In the genomic region with DNA sequence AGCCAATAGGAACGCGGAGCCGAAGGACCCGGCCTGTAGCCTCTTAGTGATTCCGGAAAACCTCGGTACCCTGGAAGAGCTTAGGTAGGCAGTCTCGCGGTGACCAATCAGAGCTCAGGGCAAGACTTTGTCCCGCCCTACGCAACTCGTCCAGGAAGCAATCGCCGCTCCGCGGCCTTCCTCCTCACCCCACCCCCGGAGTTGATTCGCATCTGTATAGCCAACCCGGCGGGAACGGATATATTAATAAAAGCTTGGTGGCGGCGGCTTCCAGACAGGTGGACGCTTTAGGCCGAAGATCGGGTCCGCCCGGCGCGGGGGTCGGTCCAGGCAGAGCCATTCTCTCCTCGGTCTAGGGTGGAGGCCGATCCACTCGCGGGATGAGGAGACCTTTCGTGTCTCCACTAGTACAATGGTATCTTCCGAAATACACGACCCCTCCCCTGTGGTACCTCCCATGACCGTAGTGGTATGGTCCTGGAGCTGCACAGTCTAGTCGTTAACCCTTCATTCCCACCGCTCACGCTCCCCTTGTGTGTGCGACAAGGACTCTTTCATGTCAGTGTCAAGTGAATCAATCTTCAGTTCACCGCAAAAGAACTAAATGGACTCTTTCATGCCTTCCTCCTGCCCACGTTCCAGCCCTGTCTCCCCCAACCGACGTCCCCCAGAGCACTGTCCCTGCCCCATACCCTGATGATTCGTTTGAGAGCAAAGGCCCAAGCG, we compare ENCODE assay signal across 1 cellular context.
TF ChIP-seq lines count a peak whose summit lies in the region.

No MANE protein-coding gene starts in this region.

TF ChIP-seq in SK-N-SH, 30 proteins besides CTCF, POLR2A, EP300 and RAD21 (continued from another document):
- TF ChIP-seq, protein P1, sequence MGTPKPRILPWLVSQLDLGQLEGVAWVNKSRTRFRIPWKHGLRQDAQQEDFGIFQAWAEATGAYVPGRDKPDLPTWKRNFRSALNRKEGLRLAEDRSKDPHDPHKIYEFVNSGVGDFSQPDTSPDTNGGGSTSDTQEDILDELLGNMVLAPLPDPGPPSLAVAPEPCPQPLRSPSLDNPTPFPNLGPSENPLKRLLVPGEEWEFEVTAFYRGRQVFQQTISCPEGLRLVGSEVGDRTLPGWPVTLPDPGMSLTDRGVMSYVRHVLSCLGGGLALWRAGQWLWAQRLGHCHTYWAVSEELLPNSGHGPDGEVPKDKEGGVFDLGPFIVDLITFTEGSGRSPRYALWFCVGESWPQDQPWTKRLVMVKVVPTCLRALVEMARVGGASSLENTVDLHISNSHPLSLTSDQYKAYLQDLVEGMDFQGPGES (IDR thresholded peaks at IDR 0.05; ENCODE audit: low read depth, low read length), result no peak
- TF ChIP-seq, protein P2, sequence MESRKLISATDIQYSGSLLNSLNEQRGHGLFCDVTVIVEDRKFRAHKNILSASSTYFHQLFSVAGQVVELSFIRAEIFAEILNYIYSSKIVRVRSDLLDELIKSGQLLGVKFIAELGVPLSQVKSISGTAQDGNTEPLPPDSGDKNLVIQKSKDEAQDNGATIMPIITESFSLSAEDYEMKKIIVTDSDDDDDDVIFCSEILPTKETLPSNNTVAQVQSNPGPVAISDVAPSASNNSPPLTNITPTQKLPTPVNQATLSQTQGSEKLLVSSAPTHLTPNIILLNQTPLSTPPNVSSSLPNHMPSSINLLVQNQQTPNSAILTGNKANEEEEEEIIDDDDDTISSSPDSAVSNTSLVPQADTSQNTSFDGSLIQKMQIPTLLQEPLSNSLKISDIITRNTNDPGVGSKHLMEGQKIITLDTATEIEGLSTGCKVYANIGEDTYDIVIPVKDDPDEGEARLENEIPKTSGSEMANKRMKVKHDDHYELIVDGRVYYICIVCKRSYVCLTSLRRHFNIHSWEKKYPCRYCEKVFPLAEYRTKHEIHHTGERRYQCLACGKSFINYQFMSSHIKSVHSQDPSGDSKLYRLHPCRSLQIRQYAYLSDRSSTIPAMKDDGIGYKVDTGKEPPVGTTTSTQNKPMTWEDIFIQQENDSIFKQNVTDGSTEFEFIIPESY (IDR thresholded peaks at IDR 0.05; ENCODE audit: borderline replicate concordance, low read depth), result no peak
- peak; percentile 51; the same call in 1 of the 2 replicates for TF ChIP-seq YY1 (IDR thresholded peaks at IDR 0.05; ENCODE audit: low read depth)
- no peak for TF ChIP-seq JUND (IDR thresholded peaks at IDR 0.05)
- TF ChIP-seq TAF1 (IDR thresholded peaks at IDR 0.05; ENCODE audit: borderline replicate concordance, low read depth, low read length), result peak; percentile 21; the same call in 1 of the 2 replicates
- TF ChIP-seq SIN3A (IDR thresholded peaks at IDR 0.05; ENCODE audit: borderline replicate concordance, low read depth, low read length), result no peak; the same call in 1 of the 2 replicates
